In genomic region chr3:112656045-112656444, GRCh38 we compare ENCODE assay signal across 13 cellular contexts. TPM values are rescaled to one million over a fixed set of nuclear protein-coding genes. Genes with fewer than 3 reads are reported as not detected.
"Had no signal": no experiment of that assay in that cellular context is flagged by ENCODE, and none has a peak within 500 bp of the region (broad histone marks: within the 10 kb centered on the region; RNA-seq: fewer than 3 reads in every experiment).

No MANE protein-coding gene starts in this region.

- ATAC-seq: left lung had no signal

- H3K36me3 Mint-ChIP-seq: brain had no signal

- H3K36me3 ChIP-seq: esophagus squamous epithelium, left lung, ovary, stomach, thoracic aorta had no signal

- H3K27ac ChIP-seq: esophagus squamous epithelium, left lung, ovary, stomach, thoracic aorta had no signal

- H3K4me1 ChIP-seq: stomach had no signal

- H3K27me3 Mint-ChIP-seq: activated B cell treated with CpG ODN at 0.5 μM for 24 hours had no signal

- DNase-seq: activated B cell treated with CpG ODN at 0.5 μM for 24 hours; activated CD4-positive, alpha-beta T cell treated with anti-CD3 and anti-CD28 coated beads, Interleukin-2, amount 10 ng/mL, durations not matched to agents 24 days and 14 days; activated naive CD4-positive, alpha-beta T cell treated with anti-CD3 and anti-CD28 coated beads, Interleukin-2, amount 50 U/mL, for 16 hours; cerebellar nuclear complex; esophagus squamous epithelium; left lung; ovary; stimulated activated CD4-positive, alpha-beta T cell treated with anti-CD3 and anti-CD28 coated beads, Interleukin-15, amount 100 ng/mL, for 24 hours; stimulated activated CD4-positive, alpha-beta T cell treated with anti-CD3 and anti-CD28 coated beads, Interleukin-4, amount 100 ng/mL, for 24 hours; stomach had no signal

- H3K4me3 ChIP-seq: esophagus squamous epithelium, left lung, ovary, stomach, thoracic aorta had no signal

- H3K9me3 Mint-ChIP-seq: activated B cell treated with CpG ODN at 0.5 μM for 24 hours had no signal

- H3K4me3 Mint-ChIP-seq: activated B cell treated with CpG ODN at 0.5 μM for 24 hours; activated CD4-positive, alpha-beta T cell treated with anti-CD3 and anti-CD28 coated beads, Interleukin-2, amount 10 ng/mL, durations not matched to agents 24 days and 14 days; brain; T-helper 1 cell treated with Interleukin-12 subunit alpha and Interleukin-12 subunit beta and Interleukin-4 antibody, amounts not matched to agents 30 μg/mL and 1 μg/mL, for 36 hours had no signal

- H3K27ac Mint-ChIP-seq: activated B cell treated with CpG ODN at 0.5 μM for 24 hours; activated CD4-positive, alpha-beta T cell treated with anti-CD3 and anti-CD28 coated beads, Interleukin-2, amount 10 ng/mL, durations not matched to agents 24 days and 14 days; brain; T-helper 1 cell treated with Interleukin-12 subunit alpha and Interleukin-12 subunit beta and Interleukin-4 antibody, amounts not matched to agents 30 μg/mL and 1 μg/mL, for 36 hours had no signal

- H3K27me3 ChIP-seq: esophagus squamous epithelium, left lung, ovary, stomach had no signal

- H3K9me3 ChIP-seq: esophagus squamous epithelium, left lung, ovary, stomach, thoracic aorta had no signal

- H3K4me1 Mint-ChIP-seq: activated B cell treated with CpG ODN at 0.5 μM for 24 hours, brain had no signal

RNA-seq across cellular contexts. Expression of gene CCDC80, which starts 15.1 kb away (rescaled TPM):
- total RNA-seq: activated B cell treated with CpG ODN at 0.5 μM for 24 hours; activated CD4-positive, alpha-beta T cell treated with anti-CD3 and anti-CD28 coated beads, Interleukin-2, amount 10 ng/mL, durations not matched to agents 24 days and 14 days had no signal
